In genomic region chr6:110629153-110629552, GRCh38 we compare ENCODE assay signal across 17 cellular contexts.
DNase-seq lines count a peak whose midpoint lies in the region; ATAC-seq and TF ChIP-seq lines count a peak whose summit lies in the region.
"Had no signal": no experiment of that assay in that cellular context is flagged by ENCODE, and none has a peak within 500 bp of the region (broad histone marks: within the 10 kb centered on the region; RNA-seq: fewer than 3 reads in every experiment).

No MANE protein-coding gene starts in this region.

- intact Hi-C loops in colonic mucosa (cut with DNase I) (no loop called here), vagina (cut with DNase I) (no loop called here)

- H3K27me3 ChIP-seq in colonic mucosa = no peaks in the 10 kb centered on the region
- H3K27me3 ChIP-seq in vagina = no peaks in the 10 kb centered on the region
- H3K27me3 ChIP-seq: body of pancreas had no signal

- no peaks in the 10 kb centered on the region for H3K9me3 ChIP-seq in colonic mucosa
- no peaks in the 10 kb centered on the region for H3K9me3 ChIP-seq in vagina
- H3K9me3 ChIP-seq: body of pancreas had no signal

- H3K27ac ChIP-seq in colonic mucosa (no peak overlapping the region), vagina (no peak overlapping the region)
- H3K27ac ChIP-seq: body of pancreas had no signal

- DNase-seq in DMS 273 treated with DMSO at 0.1 percent for 48 hours (lab: John Stamatoyannopoulos, UW) (peak; percentile 83), NCI-H1105 treated with DMSO at 0.1 percent for 48 hours (lab: John Stamatoyannopoulos, UW) (peak; percentile 76), NCI-H345 (lab: John Stamatoyannopoulos, UW) (peak; percentile 33), colonic mucosa (peak; percentile 36), vagina (ENCODE audit: extremely low spot score in 2 of 2) (no peak)
- DNase-seq: activated CD4-positive, alpha-beta T cell treated with anti-CD3 and anti-CD28 coated beads, Interleukin-2, amount 50 U/mL, for 4 hours; activated T-cell treated with anti-CD3 and anti-CD28 coated beads, Interleukin-2, amount 50 U/mL, for 48 hours; body of pancreas; KG1; kidney; posterior cingulate gyrus; stimulated activated CD4-positive, alpha-beta T cell treated with anti-CD3 and anti-CD28 coated beads, Interleukin-4, amount 100 ng/mL, for 24 hours; T-helper 1 cell had no signal

- TF ChIP-seq POLR2A in vagina (IDR thresholded peaks at IDR 0.05) = no peak

- H3K9ac ChIP-seq in colonic mucosa (ENCODE audit: low read depth in 2 of 2, low read length in 2 of 2) = no peak overlapping the region

- no peak for TF ChIP-seq CTCF in colonic mucosa (IDR thresholded peaks at IDR 0.05)
- no peak for TF ChIP-seq CTCF in vagina (IDR thresholded peaks at IDR 0.05)

- ATAC-seq in GM21717 (IDR thresholded peaks at IDR 0.05; ENCODE audit: unreplicated experiment) (no peak), GM18870 (IDR thresholded peaks at IDR 0.05; ENCODE audit: unreplicated experiment) (no peak)
- ATAC-seq: activated naive CD4-positive, alpha-beta T cell treated with anti-CD3 and anti-CD28 coated beads, Interleukin-2, amount 50 U/mL, for 72 hours; body of pancreas; natural killer cell treated with Interleukin-12 subunit alpha and Interleukin-12 subunit beta and Interleukin-15 and Interleukin-18, amount 100 ng/mL, for 72 hours had no signal

- H3K36me3 ChIP-seq in colonic mucosa (no peaks in the 10 kb centered on the region), vagina (no peaks in the 10 kb centered on the region)

- no peaks in the 10 kb centered on the region for H3K4me1 ChIP-seq in colonic mucosa
- no peaks in the 10 kb centered on the region for H3K4me1 ChIP-seq in vagina

- H3K4me3 ChIP-seq in colonic mucosa (no peak overlapping the region), vagina (no peak overlapping the region)
- H3K4me3 ChIP-seq: body of pancreas had no signal

Comparison
In these comparisons a context has a peak if more than half of its experiments do, and no peak if none do; other contexts are left out.
1. DNase-seq: peak in DMS 273 treated with DMSO at 0.1 percent for 48 hours (single experiment), NCI-H1105 treated with DMSO at 0.1 percent for 48 hours (single experiment), NCI-H345 (single experiment) and colonic mucosa (single experiment); none in vagina (0 of 2).